In the genomic region with DNA sequence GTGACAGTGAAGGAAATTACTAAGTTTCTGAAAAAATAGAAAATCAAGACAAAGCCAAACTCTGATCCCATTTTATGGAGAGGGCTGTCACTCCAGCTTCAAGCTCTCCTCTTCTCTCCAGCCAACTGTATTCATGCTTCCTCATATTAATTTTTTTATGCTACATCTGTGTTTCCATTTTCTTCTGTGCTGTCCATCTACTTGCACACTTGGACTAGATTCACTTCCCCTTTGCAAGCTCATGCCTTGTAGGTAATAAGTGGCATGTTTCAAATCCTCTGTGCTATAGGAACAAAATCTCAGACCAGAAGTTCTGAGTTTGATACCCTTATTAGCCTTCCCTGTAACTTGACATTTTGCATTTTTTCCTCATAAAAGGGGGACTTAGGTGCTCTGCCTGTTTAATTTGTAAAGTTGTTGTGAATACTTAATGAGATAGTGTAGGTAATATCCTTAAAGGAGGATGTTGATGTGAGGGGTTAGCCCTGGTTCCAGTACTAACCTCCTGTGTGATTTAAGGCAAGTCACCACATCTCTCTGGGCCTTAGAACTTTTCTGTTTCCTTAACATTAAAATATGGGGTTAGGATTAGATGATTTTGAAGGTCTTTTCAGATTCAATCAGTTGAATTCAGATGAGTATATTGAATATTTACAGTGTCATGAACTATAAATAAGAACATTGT, we compare ENCODE assay signal across 19 cellular contexts.
DNase-seq lines count a peak whose midpoint lies in the region; ATAC-seq and TF ChIP-seq lines count a peak whose summit lies in the region.
"Had no signal": no experiment of that assay in that cellular context is flagged by ENCODE, and none has a peak within 500 bp of the region (broad histone marks: within the 10 kb centered on the region; RNA-seq: fewer than 3 reads in every experiment).

No MANE protein-coding gene starts in this region.

- CTCF ChIA-PET in GM10248 (lab: Yijun Ruan, JAX) = interaction anchor here (1.0 to 2.1 kb wide), 4 partner anchors 8 to 65 kb away, joined by 3 to 9 read pairs (median 4); no protein-coding TSS in a partner anchor

- no peak for TF ChIP-seq POLR2A in NB4 (IDR thresholded peaks at IDR 0.05; ENCODE audit: extremely low read depth, insufficient read length)
- no peak for TF ChIP-seq POLR2A in heart left ventricle (IDR thresholded peaks at IDR 0.05)

- no peak for TF ChIP-seq CTCF in GM10248 (IDR thresholded peaks at IDR 0.05; ENCODE audit: control extremely low read depth, extremely low read depth, low read depth, missing control alignments)
- TF ChIP-seq CTCF in NB4 (IDR thresholded peaks at IDR 0.05; ENCODE audit: low read depth, low read length) = no peak
- TF ChIP-seq CTCF in heart left ventricle (IDR thresholded peaks at IDR 0.05) = no peak

- H3K4me3 ChIP-seq in NB4 (ENCODE audit: low read depth, low read length) (no peak overlapping the region), heart left ventricle (no peak overlapping the region)
- H3K4me3 ChIP-seq: GM23248, PC-9, stomach had no signal

- POLR2A ChIA-PET in GM10248 (lab: Yijun Ruan, JAX) = no interaction called here

- ATAC-seq in GM19328 (IDR thresholded peaks at IDR 0.05; ENCODE audit: unreplicated experiment) (peak; percentile 62), HG02884 (IDR thresholded peaks at IDR 0.05; ENCODE audit: unreplicated experiment) (peak; percentile 90), heart left ventricle (no peak)

- DNase-seq in GM10248 (ENCODE audit: extremely low spot score) (peak; percentile 13), NB4 (ENCODE audit: low read depth) (peak; percentile 22), heart left ventricle (no peak), Kasumi-1 (lab: John Stamatoyannopoulos, UW) (no peak)
- DNase-seq in activated CD4-positive, alpha-beta T cell treated with anti-CD3 and anti-CD28 coated beads for 1 hour = no peak
- DNase-seq in stimulated activated CD4-positive, alpha-beta T cell treated with anti-CD3 and anti-CD28 coated beads, Interleukin-15, amount 100 ng/mL, for 24 hours = no peak
- DNase-seq: activated CD4-positive, CD25-positive, alpha-beta regulatory T cell; activated CD8-positive, alpha-beta memory T cell treated with anti-CD3 and anti-CD28 coated beads, Interleukin-2, amount 50 U/mL, for 4 hours; Calu3; GM23248; hippocampal formation; MM.1S; PC-9; posterior cingulate gyrus; small intestine; stomach; SW 1271 had no signal

- no peak overlapping the region for H3K27ac ChIP-seq in heart left ventricle
- H3K27ac ChIP-seq: GM23248, PC-9, stomach had no signal

- H3K36me3 ChIP-seq in heart left ventricle = peaks cover 0 to 4% (median 0%) of the 10 kb centered on the region in 9 donors
- H3K36me3 ChIP-seq: stomach had no signal

- no peaks in the 10 kb centered on the region for H3K27me3 ChIP-seq in heart left ventricle
- H3K27me3 ChIP-seq: stomach had no signal

- H3K4me1 ChIP-seq in heart left ventricle = no peaks in the 10 kb centered on the region
- H3K4me1 ChIP-seq: stomach had no signal

- H3K9me3 ChIP-seq in heart left ventricle = no peaks in the 10 kb centered on the region
- H3K9me3 ChIP-seq: stomach had no signal

- intact Hi-C loops in heart left ventricle (cut with DNase I) = loop anchor here in 1 of 10 donors (10.0 kb wide), 1 partner anchor 57 kb away; no protein-coding TSS in a partner anchor

Comparison
In these comparisons a context has a peak if more than half of its experiments do, and no peak if none do; other contexts are left out.
1. DNase-seq: peak in GM10248 (single experiment) and NB4 (single experiment); none in activated CD4-positive, alpha-beta T cell treated with anti-CD3 and anti-CD28 coated beads for 1 hour (single experiment), stimulated activated CD4-positive, alpha-beta T cell treated with anti-CD3 and anti-CD28 coated beads, Interleukin-15, amount 100 ng/mL, for 24 hours (single experiment), heart left ventricle (0 of 5) and Kasumi-1 (0 of 2).
2. ATAC-seq: peak in GM19328 (single experiment) and HG02884 (single experiment); none in heart left ventricle (0 of 4).